17 cellular contexts compared by ENCODE assay signal in the genomic region with DNA sequence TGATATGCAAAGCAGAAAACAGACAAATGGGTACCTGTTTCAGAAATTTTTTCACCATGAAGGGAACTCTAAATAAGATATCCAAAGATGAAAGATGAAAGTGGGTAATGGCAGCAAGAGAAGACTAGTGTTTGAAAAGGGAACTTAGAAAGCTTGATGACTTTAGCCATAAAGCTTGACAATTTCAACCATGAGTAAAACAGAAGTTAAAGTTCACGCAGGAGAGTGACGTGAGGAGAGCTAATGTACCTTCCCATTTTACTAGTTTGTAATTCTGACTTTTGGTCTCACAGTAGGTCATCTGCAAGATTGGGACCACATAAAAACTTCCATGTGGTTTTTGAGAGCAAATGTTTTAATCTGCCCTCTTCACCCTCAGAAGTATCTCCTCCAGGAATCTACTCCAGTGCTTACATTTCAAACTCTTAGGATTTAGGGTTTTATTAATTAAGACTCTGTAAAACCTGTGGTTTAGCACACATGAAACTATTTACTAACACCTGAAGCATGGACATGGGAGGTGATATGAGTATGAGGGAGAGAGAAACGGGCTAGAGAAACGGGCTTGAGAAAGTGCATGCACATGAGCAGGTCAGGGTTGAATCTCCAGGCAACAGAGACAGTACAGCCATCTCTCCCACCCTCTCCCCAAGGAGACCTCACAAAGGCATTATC. TPM values are rescaled to one million over a fixed set of nuclear protein-coding genes. Genes with fewer than 3 reads are reported as not detected.
DNase-seq lines count a peak whose midpoint lies in the region; ATAC-seq and TF ChIP-seq lines count a peak whose summit lies in the region.
"Had no signal": no experiment of that assay in that cellular context is flagged by ENCODE, and none has a peak within 500 bp of the region (broad histone marks: within the 10 kb centered on the region; RNA-seq: fewer than 3 reads in every experiment).

No MANE protein-coding gene starts in this region.

- no peak for TF ChIP-seq CTCF in GM12865 (IDR thresholded peaks at IDR 0.05; ENCODE audit: insufficient read depth, low read depth, low read length, missing control alignments)

- peak overlapping the region; percentile 66 for H3K27ac Mint-ChIP-seq in activated T-cell treated with anti-CD3 and anti-CD28 coated beads, Interleukin-2, amount 50 U/mL, for 72 hours
- H3K27ac Mint-ChIP-seq in activated naive CD8-positive, alpha-beta T cell treated with anti-CD3 and anti-CD28 coated beads for 36 hours = peak overlapping the region; percentile 55
- peak overlapping the region; percentile 3 for H3K27ac Mint-ChIP-seq in stimulated activated effector memory CD8-positive, alpha-beta T cell treated with anti-CD3 and anti-CD28 coated beads, Interleukin-12 subunit alpha, Interleukin-12 subunit beta, amount 100 ng/mL, for 72 hours

- no peak for ATAC-seq in activated T-cell treated with anti-CD3 and anti-CD28 coated beads, Interleukin-2, amount 50 U/mL, for 72 hours (replicated peaks in 1 of 2)
- no peak for ATAC-seq in activated T-cell treated with anti-CD3 and anti-CD28 coated beads, Interleukin-2, amount 50 U/mL, for 4 hours
- ATAC-seq in stimulated activated effector memory CD8-positive, alpha-beta T cell treated with anti-CD3 and anti-CD28 coated beads, Interleukin-12 subunit alpha, Interleukin-12 subunit beta, amount 100 ng/mL, for 72 hours = no peak
- no peak for ATAC-seq in GM19328 (IDR thresholded peaks at IDR 0.05; ENCODE audit: unreplicated experiment)
- ATAC-seq: K562, PC-3 had no signal

- no peak for DNase-seq in activated T-cell treated with anti-CD3 and anti-CD28 coated beads, Interleukin-2, amount 50 U/mL, for 72 hours
- no peak for DNase-seq in activated T-cell treated with anti-CD3 and anti-CD28 coated beads, Interleukin-2, amount 50 U/mL, for 4 hours
- DNase-seq in GM12865 (ENCODE audit: low read depth) = peak; percentile 63
- DNase-seq in activated naive CD8-positive, alpha-beta T cell treated with anti-CD3 and anti-CD28 coated beads for 36 hours = no peak
- DNase-seq in stimulated activated effector memory CD8-positive, alpha-beta T cell treated with anti-CD3 and anti-CD28 coated beads, Interleukin-12 subunit alpha, Interleukin-12 subunit beta, amount 100 ng/mL, for 72 hours (ENCODE audit: low spot score in 2 of 2) = no peak
- no peak for DNase-seq in NCI-H128 (lab: John Stamatoyannopoulos, UW; ENCODE audit: unreplicated experiment)
- DNase-seq: AML-193, H7, NCI-H1105, NCI-H187, NCI-H2171, NCI-H446 treated with DMSO at 0.1 percent for 48 hours, NCI-H748 treated with DMSO at 0.1 percent for 48 hours, PC-3 had no signal

- no peaks in the 10 kb centered on the region for H3K27me3 Mint-ChIP-seq in activated T-cell treated with anti-CD3 and anti-CD28 coated beads, Interleukin-2, amount 50 U/mL, for 72 hours (ENCODE audit: low read depth)
- no peaks in the 10 kb centered on the region for H3K27me3 Mint-ChIP-seq in activated T-cell treated with anti-CD3 and anti-CD28 coated beads, Interleukin-2, amount 50 U/mL, for 4 hours (ENCODE audit: low read depth)
- H3K27me3 Mint-ChIP-seq in activated naive CD8-positive, alpha-beta T cell treated with anti-CD3 and anti-CD28 coated beads for 36 hours = no peaks in the 10 kb centered on the region

- H3K4me1 Mint-ChIP-seq in activated T-cell treated with anti-CD3 and anti-CD28 coated beads, Interleukin-2, amount 50 U/mL, for 72 hours (ENCODE audit: low read depth) = peaks cover 54% of the 10 kb centered on the region
- peaks cover 50% of the 10 kb centered on the region for H3K4me1 Mint-ChIP-seq in activated T-cell treated with anti-CD3 and anti-CD28 coated beads, Interleukin-2, amount 50 U/mL, for 4 hours (ENCODE audit: low read depth)
- peaks cover 47% of the 10 kb centered on the region for H3K4me1 Mint-ChIP-seq in activated naive CD8-positive, alpha-beta T cell treated with anti-CD3 and anti-CD28 coated beads for 36 hours
- peaks cover 51% of the 10 kb centered on the region for H3K4me1 Mint-ChIP-seq in stimulated activated effector memory CD8-positive, alpha-beta T cell treated with anti-CD3 and anti-CD28 coated beads, Interleukin-12 subunit alpha, Interleukin-12 subunit beta, amount 100 ng/mL, for 72 hours

- H3K36me3 Mint-ChIP-seq in activated T-cell treated with anti-CD3 and anti-CD28 coated beads, Interleukin-2, amount 50 U/mL, for 72 hours (ENCODE audit: insufficient read depth in 2 of 2) = peaks cover 9 to 11% of the 10 kb centered on the region in 2 donors
- H3K36me3 Mint-ChIP-seq in activated T-cell treated with anti-CD3 and anti-CD28 coated beads, Interleukin-2, amount 50 U/mL, for 4 hours (ENCODE audit: insufficient read depth) = peaks cover 4% of the 10 kb centered on the region
- H3K36me3 Mint-ChIP-seq in activated naive CD8-positive, alpha-beta T cell treated with anti-CD3 and anti-CD28 coated beads for 36 hours = peaks cover 36% of the 10 kb centered on the region
- H3K36me3 Mint-ChIP-seq in stimulated activated effector memory CD8-positive, alpha-beta T cell treated with anti-CD3 and anti-CD28 coated beads, Interleukin-12 subunit alpha, Interleukin-12 subunit beta, amount 100 ng/mL, for 72 hours = no peaks in the 10 kb centered on the region

- H3K9me3 Mint-ChIP-seq in activated T-cell treated with anti-CD3 and anti-CD28 coated beads, Interleukin-2, amount 50 U/mL, for 72 hours = peaks cover 5 to 7% of the 10 kb centered on the region in 2 donors
- H3K9me3 Mint-ChIP-seq in activated T-cell treated with anti-CD3 and anti-CD28 coated beads, Interleukin-2, amount 50 U/mL, for 4 hours = peaks cover 6% of the 10 kb centered on the region
- H3K9me3 Mint-ChIP-seq in activated naive CD8-positive, alpha-beta T cell treated with anti-CD3 and anti-CD28 coated beads for 36 hours = peaks cover 11% of the 10 kb centered on the region
- no peaks in the 10 kb centered on the region for H3K9me3 Mint-ChIP-seq in stimulated activated effector memory CD8-positive, alpha-beta T cell treated with anti-CD3 and anti-CD28 coated beads, Interleukin-12 subunit alpha, Interleukin-12 subunit beta, amount 100 ng/mL, for 72 hours

- H3K4me3 Mint-ChIP-seq in activated T-cell treated with anti-CD3 and anti-CD28 coated beads, Interleukin-2, amount 50 U/mL, for 72 hours = peak overlapping the region in 1 of 2 donors; percentile 22
- no peak overlapping the region for H3K4me3 Mint-ChIP-seq in activated T-cell treated with anti-CD3 and anti-CD28 coated beads, Interleukin-2, amount 50 U/mL, for 4 hours
- H3K4me3 Mint-ChIP-seq in activated naive CD8-positive, alpha-beta T cell treated with anti-CD3 and anti-CD28 coated beads for 36 hours = no peak overlapping the region
- H3K4me3 Mint-ChIP-seq in stimulated activated effector memory CD8-positive, alpha-beta T cell treated with anti-CD3 and anti-CD28 coated beads, Interleukin-12 subunit alpha, Interleukin-12 subunit beta, amount 100 ng/mL, for 72 hours = no peak overlapping the region

- no peak overlapping the region for H3K4me3 ChIP-seq in GM12865 (ENCODE audit: low read depth, low read length)
- H3K4me3 ChIP-seq: K562 had no signal

RNA-seq across cellular contexts. Expression of gene GIMAP2, which starts 24.4 kb away (rescaled TPM):
- total RNA-seq in activated T-cell treated with anti-CD3 and anti-CD28 coated beads, Interleukin-2, amount 50 U/mL, for 72 hours = 10 to 100 TPM; 47.8 to 59.4 TPM
- 10 to 100 TPM; 19.7 to 22.7 (median 19.8) TPM for total RNA-seq in activated T-cell treated with anti-CD3 and anti-CD28 coated beads, Interleukin-2, amount 50 U/mL, for 4 hours
- 10 to 100 TPM; 40.7 to 41.2 TPM for total RNA-seq in activated naive CD8-positive, alpha-beta T cell treated with anti-CD3 and anti-CD28 coated beads for 36 hours
- total RNA-seq: H7, MCF 10A, PC-3 had no signal

RNA-seq across cellular contexts. Expression of gene GIMAP6, which starts 28.9 kb away (rescaled TPM):
- total RNA-seq in activated T-cell treated with anti-CD3 and anti-CD28 coated beads, Interleukin-2, amount 50 U/mL, for 72 hours = 10 to 100 TPM; 35.1 to 41.6 TPM
- 10 to 100 TPM; 14.8 to 20.0 (median 18.1) TPM for total RNA-seq in activated T-cell treated with anti-CD3 and anti-CD28 coated beads, Interleukin-2, amount 50 U/mL, for 4 hours
- 10 to 100 TPM; 34.2 to 34.8 TPM for total RNA-seq in activated naive CD8-positive, alpha-beta T cell treated with anti-CD3 and anti-CD28 coated beads for 36 hours
- total RNA-seq: H7, MCF 10A, PC-3 had no signal

RNA-seq across cellular contexts. Expression of gene GIMAP1, which starts 55.3 kb away (rescaled TPM):
- total RNA-seq in activated T-cell treated with anti-CD3 and anti-CD28 coated beads, Interleukin-2, amount 50 U/mL, for 72 hours = 1 to 10 TPM; 5.5 to 9.3 TPM
- 1 to 10 TPM; 2.1 to 2.7 (median 2.1) TPM for total RNA-seq in activated T-cell treated with anti-CD3 and anti-CD28 coated beads, Interleukin-2, amount 50 U/mL, for 4 hours
- 1 to 10 TPM; 6.1 to 6.2 TPM for total RNA-seq in activated naive CD8-positive, alpha-beta T cell treated with anti-CD3 and anti-CD28 coated beads for 36 hours
- total RNA-seq: H7, MCF 10A, PC-3 had no signal

Comparison
In these comparisons a context has a peak if more than half of its experiments do, and no peak if none do; other contexts are left out.
1. H3K27ac Mint-ChIP-seq: peak in every context shown above with its lines; median percentile 66 in activated T-cell treated with anti-CD3 and anti-CD28 coated beads, Interleukin-2, amount 50 U/mL, for 72 hours; 55 in activated naive CD8-positive, alpha-beta T cell treated with anti-CD3 and anti-CD28 coated beads for 36 hours; 3 in stimulated activated effector memory CD8-positive, alpha-beta T cell treated with anti-CD3 and anti-CD28 coated beads, Interleukin-12 subunit alpha, Interleukin-12 subunit beta, amount 100 ng/mL, for 72 hours.